7 cellular contexts compared by ENCODE assay signal in the genomic region with DNA sequence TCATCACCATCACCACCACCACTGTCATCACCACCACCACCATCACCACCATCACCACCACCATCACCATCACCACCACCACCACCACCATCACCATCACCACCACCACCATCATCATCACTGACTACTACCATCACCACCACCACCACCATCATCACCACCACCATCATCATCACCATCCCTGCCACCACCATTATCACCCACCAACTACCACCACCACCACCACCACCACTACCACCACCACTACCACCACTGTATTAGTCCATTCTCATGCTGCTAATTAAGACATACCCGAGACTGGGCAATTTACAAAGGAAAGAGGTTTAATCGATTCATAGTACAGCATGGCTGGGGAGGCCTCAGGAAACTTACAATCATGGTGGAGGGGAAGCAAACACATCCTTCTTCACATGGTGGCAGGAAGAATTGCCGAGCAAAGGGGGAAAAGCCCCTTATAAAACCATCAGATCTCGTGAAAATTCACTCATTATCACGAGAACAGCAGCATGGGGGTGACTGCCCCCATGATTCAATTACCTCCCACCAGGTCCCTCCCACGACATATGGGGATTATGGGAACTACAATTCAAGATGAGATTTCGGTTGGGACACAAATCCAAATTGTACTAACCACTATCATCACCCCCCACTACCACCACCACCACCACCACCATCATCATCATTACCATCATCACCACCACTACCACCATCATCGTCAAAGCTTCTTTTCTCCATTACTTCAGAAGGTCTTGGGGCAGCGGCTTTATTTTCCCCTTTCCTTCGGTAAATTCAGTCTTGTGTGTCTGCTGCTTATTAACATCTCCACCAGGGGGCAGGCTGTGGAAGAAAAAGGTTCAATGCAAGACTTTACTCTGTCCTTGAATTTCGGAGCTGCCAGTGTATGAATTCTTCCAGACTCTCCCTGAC. TPM values are rescaled to one million over a fixed set of nuclear protein-coding genes. Genes with fewer than 3 reads are reported as not detected.
DNase-seq lines count a peak whose midpoint lies in the region; ATAC-seq and TF ChIP-seq lines count a peak whose summit lies in the region.
"Not testable (repeated sequence)": the region's sequence is repeated elsewhere in the genome, so short reads cannot be mapped to it uniquely, and the experiment has no call there.

No MANE protein-coding gene starts in this region.

- POLR2A ChIA-PET in GM10248 (lab: Yijun Ruan, JAX), result not testable (repeated sequence)

- H3K79me2 ChIP-seq in smooth muscle cell (ENCODE audit: low read depth), result not testable (repeated sequence)

- H3K27me3 Mint-ChIP-seq in activated CD8-positive, alpha-beta memory T cell treated with anti-CD3 and anti-CD28 coated beads, Interleukin-2, amount 10 ng/mL, durations not matched to agents 7 days and 5 days, result peaks cover 11% of the 10 kb centered on the region

- not testable (repeated sequence) for ATAC-seq in activated CD8-positive, alpha-beta memory T cell treated with anti-CD3 and anti-CD28 coated beads, Interleukin-2, amount 10 ng/mL, durations not matched to agents 7 days and 5 days

- not testable (repeated sequence) for H3K27ac Mint-ChIP-seq in activated CD8-positive, alpha-beta memory T cell treated with anti-CD3 and anti-CD28 coated beads, Interleukin-2, amount 10 ng/mL, durations not matched to agents 7 days and 5 days

- not testable (repeated sequence) for H3K9me3 Mint-ChIP-seq in activated CD8-positive, alpha-beta memory T cell treated with anti-CD3 and anti-CD28 coated beads, Interleukin-2, amount 10 ng/mL, durations not matched to agents 7 days and 5 days (ENCODE audit: low read depth)

- H2AFZ ChIP-seq in smooth muscle cell (ENCODE audit: low read depth), result not testable (repeated sequence)

- H3K27ac ChIP-seq in smooth muscle cell (ENCODE audit: low read depth), result not testable (repeated sequence)

- not testable (repeated sequence) for H3K4me3 ChIP-seq in kidney epithelial cell (ENCODE audit: low read depth, low read length); smooth muscle cell

- not testable (repeated sequence) for H3F3A ChIP-seq in smooth muscle cell (ENCODE audit: low read depth)

- not testable (repeated sequence) for H3K9ac ChIP-seq in smooth muscle cell (ENCODE audit: low read depth)

- not testable (repeated sequence) for H3K36me3 Mint-ChIP-seq in activated CD8-positive, alpha-beta memory T cell treated with anti-CD3 and anti-CD28 coated beads, Interleukin-2, amount 10 ng/mL, durations not matched to agents 7 days and 5 days

- H3K4me2 ChIP-seq in smooth muscle cell, result not testable (repeated sequence)

- H3K36me3 ChIP-seq in kidney epithelial cell (ENCODE audit: control insufficient read depth, insufficient read depth, low read length); smooth muscle cell (ENCODE audit: low read depth): not testable (repeated sequence)

- not testable (repeated sequence) for H3K9me3 ChIP-seq in smooth muscle cell (replicated peaks; ENCODE audit: low read depth)

- DNase-seq in GM10248 (ENCODE audit: extremely low spot score) (peak; percentile 55), MV-4-11 (lab: John Stamatoyannopoulos, UW) (peak; percentile 71), OCI-M2 (lab: John Stamatoyannopoulos, UW; ENCODE audit: unreplicated experiment) (peak; percentile 4), kidney epithelial cell (ENCODE audit: low read depth) (peak; percentile 16), smooth muscle cell (lab: John Stamatoyannopoulos, UW; ENCODE audit: unreplicated experiment) (peak; percentile 22)
- peak; percentile 53 for DNase-seq in activated CD8-positive, alpha-beta memory T cell treated with anti-CD3 and anti-CD28 coated beads, Interleukin-2, amount 10 ng/mL, durations not matched to agents 7 days and 5 days
- peak; percentile 19 for DNase-seq in effector CD8-positive, alpha-beta T cell (lab: John Stamatoyannopoulos, UW)

- peak; percentile 72 for TF ChIP-seq CTCF in GM10248 (IDR thresholded peaks at IDR 0.05; ENCODE audit: control extremely low read depth, extremely low read depth, low read depth, missing control alignments)
- TF ChIP-seq CTCF in kidney epithelial cell (IDR thresholded peaks at IDR 0.05; ENCODE audit: insufficient read depth, low read length, poor library complexity, severe bottlenecking), result peak; percentile 69
- peak; percentile 87 for TF ChIP-seq CTCF in smooth muscle cell (IDR thresholded peaks at IDR 0.05; ENCODE audit: borderline replicate concordance, insufficient read depth, poor library complexity, severe bottlenecking)

- 58% methylated on average over 11 of the region's 11 CpGs for WGBS in smooth muscle cell (ENCODE audit: low lambda C conversion rate)

- CTCF ChIA-PET in GM10248 (lab: Yijun Ruan, JAX), result interaction anchor here (0.6 to 1.6 kb wide), 12 partner anchors 8 to 815 kb away, joined by 3 to 12 read pairs (median 4); no protein-coding TSS in a partner anchor
- CTCF ChIA-PET in activated CD8-positive, alpha-beta memory T cell treated with anti-CD3 and anti-CD28 coated beads, Interleukin-2, amount 10 ng/mL, durations not matched to agents 7 days and 5 days (lab: Charles Lee), result interaction anchor here (0.9 to 1.0 kb wide), 2 partner anchors 10 to 471 kb away, joined by 3 to 4 read pairs; no protein-coding TSS in a partner anchor

- H3K4me1 ChIP-seq in smooth muscle cell (ENCODE audit: low read depth), result not testable (repeated sequence)

- not testable (repeated sequence) for H3K4me3 Mint-ChIP-seq in activated CD8-positive, alpha-beta memory T cell treated with anti-CD3 and anti-CD28 coated beads, Interleukin-2, amount 10 ng/mL, durations not matched to agents 7 days and 5 days

- not testable (repeated sequence) for H3K4me1 Mint-ChIP-seq in activated CD8-positive, alpha-beta memory T cell treated with anti-CD3 and anti-CD28 coated beads, Interleukin-2, amount 10 ng/mL, durations not matched to agents 7 days and 5 days

- not testable (repeated sequence) for H3K27me3 ChIP-seq in kidney epithelial cell (ENCODE audit: control insufficient read depth, insufficient read depth, low read length); smooth muscle cell (ENCODE audit: low read depth)

- not testable (repeated sequence) for H4K20me1 ChIP-seq in smooth muscle cell (ENCODE audit: low read depth)

RNA-seq across cellular contexts. Expression of a gene that starts 53.6 kb away (rescaled TPM):
- total RNA-seq in activated CD8-positive, alpha-beta memory T cell treated with anti-CD3 and anti-CD28 coated beads, Interleukin-2, amount 10 ng/mL, durations not matched to agents 7 days and 5 days, result 10 to 100 TPM; 52.0 to 53.9 TPM
- total RNA-seq in kidney epithelial cell, result 13.3 and 14.2 TPM in 2 replicates
- total RNA-seq in smooth muscle cell, result 8.7 and 10.3 TPM in 2 replicates
- 21.8 and 22.7 TPM in 2 replicates for polyA plus RNA-seq in smooth muscle cell

Comparison
In these comparisons a context has a peak if more than half of its experiments do, and no peak if none do; other contexts are left out.
1. DNase-seq: peak in every context shown above with its lines; median percentile 71 in MV-4-11; 55 in GM10248; 53 in activated CD8-positive, alpha-beta memory T cell treated with anti-CD3 and anti-CD28 coated beads, Interleukin-2, amount 10 ng/mL, durations not matched to agents 7 days and 5 days; 22 in smooth muscle cell; 19 in effector CD8-positive, alpha-beta T cell; 16 in kidney epithelial cell; 4 in OCI-M2.